Comparison of ENCODE assay signal across 22 cellular contexts in the genomic region with DNA sequence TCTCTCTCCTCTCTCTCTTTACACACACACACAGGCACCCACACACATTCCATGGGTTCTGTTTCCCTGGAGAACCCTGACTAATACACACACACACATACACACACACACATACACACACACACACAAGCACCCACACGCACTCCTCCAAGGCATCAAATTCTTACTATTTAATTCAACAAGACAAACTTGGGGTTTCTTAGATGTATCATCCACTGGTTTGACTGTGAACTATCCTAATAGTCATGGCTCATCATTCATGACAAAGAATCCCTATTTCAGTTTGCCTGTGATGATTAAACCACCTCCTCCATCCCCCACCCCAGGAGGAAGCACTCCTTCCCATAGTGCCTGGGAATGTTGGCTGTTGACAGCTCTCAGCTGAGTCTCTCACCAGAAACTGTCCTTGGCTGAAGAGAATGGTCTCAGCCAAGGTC.
DNase-seq lines count a peak whose midpoint lies in the region; TF ChIP-seq lines count a peak whose summit lies in the region.
"Had no signal": no experiment of that assay in that cellular context is flagged by ENCODE, and none has a peak within 500 bp of the region (broad histone marks: within the 10 kb centered on the region; RNA-seq: fewer than 3 reads in every experiment).

No MANE protein-coding gene starts in this region.

- POLR2A ChIA-PET in AG04449 (lab: Yijun Ruan, JAX), result no interaction called here

- H3K27ac Mint-ChIP-seq in chondrocyte (ENCODE audit: unreplicated experiment), result peak overlapping the region; percentile 52
- H3K27ac Mint-ChIP-seq: natural killer cell; stimulated activated naive B cell treated with anti-CD40 and anti-IgM and Interleukin-4, amounts not matched to agents 10 μg/mL and 1 μg/mL and 100 μg/mL, for 72 hours had no signal

- H3K9me3 ChIP-seq in mesenchymal stem cell (ENCODE audit: control insufficient read depth, low read length), result no peaks in the 10 kb centered on the region
- H3K9me3 ChIP-seq: A549, esophagus squamous epithelium, Peyer's patch, tibial nerve had no signal

- H3K4me3 ChIP-seq in AG04449 (ENCODE audit: low read depth, low read length) (no peak overlapping the region), mesenchymal stem cell (ENCODE audit: insufficient read depth in 1 of 2, low read depth in 1 of 2, low read length in 2 of 2) (no peak overlapping the region), foreskin fibroblast (ENCODE audit: low read depth in 1 of 2, low read length in 2 of 2) (no peak overlapping the region), coronary artery (no peak overlapping the region)
- H3K4me3 ChIP-seq: A549, esophagus squamous epithelium, Peyer's patch, tibial nerve had no signal

- H2AFZ ChIP-seq in mesenchymal stem cell (ENCODE audit: low read depth, low read length), result no peak overlapping the region

- no peak overlapping the region for H3K4me3 Mint-ChIP-seq in chondrocyte (ENCODE audit: unreplicated experiment)
- H3K4me3 Mint-ChIP-seq: activated CD4-positive, alpha-beta T cell treated with anti-CD3 and anti-CD28 coated beads, Interleukin-2, amount 10 ng/mL, durations not matched to agents 7 days and 5 days; CD4-positive, alpha-beta memory T cell; natural killer cell; stimulated activated naive B cell treated with anti-CD40 and anti-IgM and Interleukin-4, amounts not matched to agents 10 μg/mL and 1 μg/mL and 100 μg/mL, for 72 hours had no signal

- H2AK5ac ChIP-seq in mesenchymal stem cell (ENCODE audit: low read length, severe bottlenecking), result no peak overlapping the region

- no peak overlapping the region for H3K9ac ChIP-seq in mesenchymal stem cell (ENCODE audit: low read length)

- H2BK15ac ChIP-seq in mesenchymal stem cell (ENCODE audit: low read depth, poor library complexity, severe bottlenecking), result no peak overlapping the region

- H3K36me3 Mint-ChIP-seq in chondrocyte (ENCODE audit: low read depth), result peaks cover 1% of the 10 kb centered on the region
- H3K36me3 Mint-ChIP-seq: CD4-positive, alpha-beta memory T cell; natural killer cell; stimulated activated naive B cell treated with anti-CD40 and anti-IgM and Interleukin-4, amounts not matched to agents 10 μg/mL and 1 μg/mL and 100 μg/mL, for 72 hours had no signal

- H3K36me3 ChIP-seq in mesenchymal stem cell (ENCODE audit: control insufficient read depth in 1 of 2, insufficient read depth in 2 of 2, low read depth in 1 of 2, low read length in 2 of 2), result no peaks in the 10 kb centered on the region
- H3K36me3 ChIP-seq: esophagus squamous epithelium, Peyer's patch, tibial nerve had no signal

- no peak overlapping the region for H2BK5ac ChIP-seq in mesenchymal stem cell (ENCODE audit: low read depth, low read length, poor library complexity, severe bottlenecking)

- no peak overlapping the region for H3K27ac ChIP-seq in mesenchymal stem cell (ENCODE audit: low read length, poor library complexity, severe bottlenecking)
- H3K27ac ChIP-seq in coronary artery, result no peak overlapping the region
- H3K27ac ChIP-seq: A549, esophagus squamous epithelium, Peyer's patch had no signal

- no peak for TF ChIP-seq CTCF in AG04449 (IDR thresholded peaks at IDR 0.05; ENCODE audit: insufficient read depth, low read length, missing control alignments)
- TF ChIP-seq CTCF in chondrocyte (IDR thresholded peaks at IDR 0.05), result no peak
- TF ChIP-seq CTCF in foreskin fibroblast (IDR thresholded peaks at IDR 0.05; ENCODE audit: low read depth, low read length), result no peak
- no peak for TF ChIP-seq CTCF in coronary artery (IDR thresholded peaks at IDR 0.05)

- H3K79me1 ChIP-seq in mesenchymal stem cell (replicated peaks; ENCODE audit: low read length, poor library complexity, severe bottlenecking), result no peaks in the 10 kb centered on the region

- H3K9me3 Mint-ChIP-seq in chondrocyte (ENCODE audit: low read depth), result no peaks in the 10 kb centered on the region
- H3K9me3 Mint-ChIP-seq: activated CD4-positive, alpha-beta T cell treated with anti-CD3 and anti-CD28 coated beads, Interleukin-2, amount 10 ng/mL, durations not matched to agents 7 days and 5 days; natural killer cell; stimulated activated naive B cell treated with anti-CD40 and anti-IgM and Interleukin-4, amounts not matched to agents 10 μg/mL and 1 μg/mL and 100 μg/mL, for 72 hours had no signal

- H2BK12ac ChIP-seq in mesenchymal stem cell (ENCODE audit: low read length in 2 of 2), result no peak overlapping the region

- H3K14ac ChIP-seq in mesenchymal stem cell (ENCODE audit: low read length in 2 of 2), result no peak overlapping the region

- no peak overlapping the region for H3K4me2 ChIP-seq in mesenchymal stem cell (ENCODE audit: low read length, poor library complexity, severe bottlenecking)
- H3K4me2 ChIP-seq: A549 had no signal

- H3K4me1 Mint-ChIP-seq in chondrocyte (ENCODE audit: low read depth), result peaks cover 11% of the 10 kb centered on the region
- H3K4me1 Mint-ChIP-seq: activated CD4-positive, alpha-beta T cell treated with anti-CD3 and anti-CD28 coated beads, Interleukin-2, amount 10 ng/mL, durations not matched to agents 7 days and 5 days; natural killer cell; stimulated activated naive B cell treated with anti-CD40 and anti-IgM and Interleukin-4, amounts not matched to agents 10 μg/mL and 1 μg/mL and 100 μg/mL, for 72 hours had no signal

- no peak overlapping the region for H4K8ac ChIP-seq in mesenchymal stem cell (ENCODE audit: low read length)

- H3K4me1 ChIP-seq in mesenchymal stem cell (ENCODE audit: control insufficient read depth, insufficient read depth, low read depth, low read length), result no peaks in the 10 kb centered on the region
- H3K4me1 ChIP-seq: A549, esophagus squamous epithelium, Peyer's patch, tibial nerve had no signal

- DNase-seq in AG04449 (ENCODE audit: low read depth, low spot score) (peak; percentile 24), HCEC 1CT (peak; percentile 55), chondrocyte (ENCODE audit: low spot score) (no peak), mesenchymal stem cell (peak; percentile 46), RKO (ENCODE audit: low spot score) (no peak), SIG-M5 (lab: John Stamatoyannopoulos, UW) (no peak), foreskin fibroblast (no peak), coronary artery (ENCODE audit: low spot score) (no peak)
- DNase-seq: activated CD4-positive, alpha-beta T cell treated with anti-CD3 and anti-CD28 coated beads, Interleukin-2, amount 10 ng/mL, durations not matched to agents 7 days and 5 days; activated naive CD4-positive, alpha-beta T cell treated with Interleukin-2 at 50 U/mL for 16 hours; CD4-positive, alpha-beta memory T cell; DMS79 treated with DMSO at 0.1 percent for 48 hours; esophagus squamous epithelium; GOT3; mesendoderm; natural killer cell; NCI-H1694 treated with DMSO at 0.1 percent for 48 hours; NCI-H446; Peyer's patch; stimulated activated naive B cell treated with anti-CD40 and anti-IgM and Interleukin-4, amounts not matched to agents 10 μg/mL and 1 μg/mL and 100 μg/mL, for 72 hours had no signal

- no peaks in the 10 kb centered on the region for H3K27me3 Mint-ChIP-seq in chondrocyte (ENCODE audit: low read depth)

- CTCF ChIA-PET in AG04449 (lab: Yijun Ruan, JAX), result no interaction called here

- H3K18ac ChIP-seq in mesenchymal stem cell (ENCODE audit: low read depth in 1 of 2, low read length in 2 of 2), result no peak overlapping the region

- WGBS in mesenchymal stem cell, result 96% methylated on average over 1 of the region's 1 CpG

- no peak overlapping the region for H3K4ac ChIP-seq in mesenchymal stem cell (ENCODE audit: low read depth in 1 of 2, low read length in 2 of 2)

- H3K27me3 ChIP-seq in mesenchymal stem cell (ENCODE audit: control insufficient read depth in 1 of 2, insufficient read depth in 1 of 2, low read length in 2 of 2), result peaks cover 0 to 13% of the 10 kb centered on the region in 2 experiments
- H3K27me3 ChIP-seq: esophagus squamous epithelium, Peyer's patch, tibial nerve had no signal

- no peak overlapping the region for H4K91ac ChIP-seq in mesenchymal stem cell (ENCODE audit: low read length)

- H2BK120ac ChIP-seq in mesenchymal stem cell (ENCODE audit: low read depth, low read length), result no peak overlapping the region

- H3K23ac ChIP-seq in mesenchymal stem cell (ENCODE audit: low read length in 2 of 2), result no peak overlapping the region

Comparison
In these comparisons a context has a peak if more than half of its experiments do, and no peak if none do; other contexts are left out.
1. DNase-seq: peak in AG04449 (single experiment), HCEC 1CT (single experiment) and mesenchymal stem cell (single experiment); none in chondrocyte (single experiment), RKO (single experiment), SIG-M5 (single experiment), foreskin fibroblast (0 of 2) and coronary artery (single experiment).